7 cellular contexts compared by ENCODE assay signal in the genomic region with DNA sequence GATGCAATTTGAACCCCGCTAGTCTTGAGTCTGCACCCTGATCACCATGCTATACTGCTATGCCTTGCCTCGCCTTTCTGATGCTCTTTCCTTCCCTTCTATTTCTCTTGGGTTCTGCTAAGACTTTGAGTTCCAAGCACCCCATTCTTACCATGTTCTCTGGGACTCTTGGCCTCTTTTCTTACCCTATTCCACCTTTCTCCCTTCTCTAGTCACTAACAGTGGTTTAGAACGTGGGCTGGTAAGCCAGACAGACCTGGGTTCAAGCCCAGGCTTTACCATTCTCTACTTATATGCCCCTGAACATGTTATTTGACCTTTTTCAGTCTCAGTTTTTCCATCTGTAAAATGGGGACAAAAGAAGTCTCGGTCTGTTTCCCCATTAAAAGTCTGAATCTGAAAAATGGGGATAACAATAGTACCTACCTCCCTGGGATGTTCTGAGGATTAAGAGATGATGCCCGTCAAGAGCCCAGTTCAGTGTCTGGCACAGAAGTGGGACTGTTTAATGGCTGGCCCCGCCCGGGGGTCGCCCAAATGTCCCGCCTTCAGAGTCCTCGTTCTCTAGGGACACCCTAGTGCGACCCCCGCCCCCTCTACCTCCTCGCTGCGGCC. TPM values are rescaled to one million over a fixed set of nuclear protein-coding genes. Genes with fewer than 3 reads are reported as not detected.
DNase-seq lines count a peak whose midpoint lies in the region; ATAC-seq and TF ChIP-seq lines count a peak whose summit lies in the region.

No MANE protein-coding gene starts in this region.

- peaks cover 8 to 37% (median 28%) of the 10 kb centered on the region in 5 donors for H3K36me3 ChIP-seq in subcutaneous abdominal adipose tissue (ENCODE audit: control insufficient read depth in 5 of 5, insufficient read depth in 5 of 5, low read length in 5 of 5)

- peak overlapping the region; percentile 67 to 99 (median 83) for H3K4me3 ChIP-seq in subcutaneous abdominal adipose tissue (ENCODE audit: low read depth in 1 of 5, low read length in 5 of 5)

- H3K4me1 Mint-ChIP-seq in HFFc6 (ENCODE audit: low read depth), result peaks cover 38% of the 10 kb centered on the region
- peaks cover 62 to 65% of the 10 kb centered on the region in 2 donors for H3K4me1 Mint-ChIP-seq in immature natural killer cell

- no peaks in the 10 kb centered on the region for H3K27me3 ChIP-seq in subcutaneous abdominal adipose tissue (ENCODE audit: control insufficient read depth in 5 of 5, insufficient read depth in 4 of 5, low read length in 5 of 5)

- H3K9ac ChIP-seq in subcutaneous abdominal adipose tissue (ENCODE audit: low read length in 5 of 5), result peak overlapping the region in 4 of 5 donors; percentile 74 to 98 (median 92)

- ATAC-seq in activated naive CD4-positive, alpha-beta T cell treated with anti-CD3 and anti-CD28 coated beads, Interleukin-2, amount 50 U/mL, for 72 hours, result no peak

- TF ChIP-seq CTCF in HFFc6 (IDR thresholded peaks at IDR 0.05), result no peak

- DNase-seq in HFFc6 (no peak), immature natural killer cell (no peak), activated gamma-delta T cell treated with Interleukin-2 at 50 U/mL for 16 hours (no peak), NCI-H2171 (lab: John Stamatoyannopoulos, UW) (no peak)
- DNase-seq in activated naive CD4-positive, alpha-beta T cell treated with anti-CD3 and anti-CD28 coated beads, Interleukin-2, amount 50 U/mL, for 72 hours (ENCODE audit: low spot score in 2 of 2), result no peak
- DNase-seq in effector CD8-positive, alpha-beta T cell (lab: John Stamatoyannopoulos, UW), result no peak

- peaks cover 46% of the 10 kb centered on the region for H3K36me3 Mint-ChIP-seq in HFFc6 (ENCODE audit: low read depth)
- peaks cover 50 to 71% of the 10 kb centered on the region in 2 donors for H3K36me3 Mint-ChIP-seq in activated naive CD4-positive, alpha-beta T cell treated with anti-CD3 and anti-CD28 coated beads, Interleukin-2, amount 50 U/mL, for 72 hours
- peaks cover 15 to 33% (median 19%) of the 10 kb centered on the region in 3 donors for H3K36me3 Mint-ChIP-seq in immature natural killer cell

- H3K27ac ChIP-seq in subcutaneous abdominal adipose tissue (ENCODE audit: low read depth, low read length), result peak overlapping the region; percentile 97

- H3K4me1 ChIP-seq in subcutaneous abdominal adipose tissue (ENCODE audit: control insufficient read depth in 5 of 5, insufficient read depth in 5 of 5, low read length in 5 of 5), result peaks cover 2 to 36% (median 29%) of the 10 kb centered on the region in 5 donors

- H3K9me3 Mint-ChIP-seq in HFFc6, result no peaks in the 10 kb centered on the region
- H3K9me3 Mint-ChIP-seq in activated naive CD4-positive, alpha-beta T cell treated with anti-CD3 and anti-CD28 coated beads, Interleukin-2, amount 50 U/mL, for 72 hours, result no peaks in the 10 kb centered on the region
- no peaks in the 10 kb centered on the region for H3K9me3 Mint-ChIP-seq in immature natural killer cell

- H3K27me3 Mint-ChIP-seq in HFFc6 (ENCODE audit: insufficient read depth) (peaks cover 2% of the 10 kb centered on the region), immature natural killer cell (ENCODE audit: low read depth in 3 of 3) (peaks cover 5 to 13% (median 11%) of the 10 kb centered on the region in 3 donors)

- peak overlapping the region; percentile 100 for H3K27ac Mint-ChIP-seq in HFFc6
- H3K27ac Mint-ChIP-seq in activated naive CD4-positive, alpha-beta T cell treated with anti-CD3 and anti-CD28 coated beads, Interleukin-2, amount 50 U/mL, for 72 hours, result peak overlapping the region; percentile 98 to 99
- H3K27ac Mint-ChIP-seq in immature natural killer cell, result peak overlapping the region; percentile 97 to 100 (median 98)

- H3K4me3 Mint-ChIP-seq in HFFc6, result peak overlapping the region; percentile 94
- H3K4me3 Mint-ChIP-seq in immature natural killer cell, result peak overlapping the region; percentile 95 to 100 (median 98)

- H3K9me3 ChIP-seq in subcutaneous abdominal adipose tissue (ENCODE audit: control insufficient read depth in 5 of 5, low read length in 5 of 5), result no peaks in the 10 kb centered on the region

RNA-seq across cellular contexts. Expression of gene TADA3, which starts 0.4 kb away (rescaled TPM):
- total RNA-seq in HFFc6 (2021; fragmentation: NEBNext Ultra II Directional; extraction: Animal tissue kit (Norgen Biotek cat#: 25700)), result 10 to 100 TPM; 69.2 to 84.9 (median 77.0) TPM
- 10 to 100 TPM; 47.5 to 92.3 TPM for total RNA-seq in activated naive CD4-positive, alpha-beta T cell treated with anti-CD3 and anti-CD28 coated beads, Interleukin-2, amount 50 U/mL, for 72 hours
- 100 to 1,000 TPM in 1 of 3 donors, 10 to 100 TPM in 2; 58.1 to 121 (median 73.6) TPM for polyA plus RNA-seq in immature natural killer cell

RNA-seq across cellular contexts. Expression of gene ARPC4, which starts 1.0 kb away (rescaled TPM):
- 100 to 1,000 TPM; 252 to 303 (median 266) TPM for total RNA-seq in HFFc6 (2021; fragmentation: NEBNext Ultra II Directional; extraction: Animal tissue kit (Norgen Biotek cat#: 25700))
- total RNA-seq in activated naive CD4-positive, alpha-beta T cell treated with anti-CD3 and anti-CD28 coated beads, Interleukin-2, amount 50 U/mL, for 72 hours, result 100 to 1,000 TPM; 125 to 265 TPM
- polyA plus RNA-seq in immature natural killer cell, result 100 to 1,000 TPM; 378 to 470 (median 428) TPM

RNA-seq across cellular contexts. Expression of gene TTLL3, which starts 18.2 kb away (rescaled TPM):
- 10 to 100 TPM; 14.1 to 20.5 (median 16.0) TPM for total RNA-seq in HFFc6 (2021; fragmentation: NEBNext Ultra II Directional; extraction: Animal tissue kit (Norgen Biotek cat#: 25700))
- total RNA-seq in activated naive CD4-positive, alpha-beta T cell treated with anti-CD3 and anti-CD28 coated beads, Interleukin-2, amount 50 U/mL, for 72 hours, result 100 to 1,000 TPM in 1 of 2 donors, 10 to 100 TPM in 1; 78.1 to 121 TPM
- 10 to 100 TPM in 1 of 3 donors, 1 to 10 TPM in 2; 4.2 to 10.1 (median 5.0) TPM for polyA plus RNA-seq in immature natural killer cell

RNA-seq across cellular contexts. Expression of gene CAMK1, which starts 22.1 kb away (rescaled TPM):
- 10 to 100 TPM; 22.1 to 33.0 (median 28.8) TPM for total RNA-seq in HFFc6 (2021; fragmentation: NEBNext Ultra II Directional; extraction: Animal tissue kit (Norgen Biotek cat#: 25700))
- total RNA-seq in activated naive CD4-positive, alpha-beta T cell treated with anti-CD3 and anti-CD28 coated beads, Interleukin-2, amount 50 U/mL, for 72 hours, result 10 to 100 TPM; 23.8 to 45.1 TPM
- polyA plus RNA-seq in immature natural killer cell, result 10 to 100 TPM; 15.4 to 29.0 (median 19.2) TPM

RNA-seq across cellular contexts. Expression of gene OGG1, which starts 42.1 kb away (rescaled TPM):
- total RNA-seq in HFFc6 (2021; fragmentation: NEBNext Ultra II Directional; extraction: Animal tissue kit (Norgen Biotek cat#: 25700)), result 10 to 100 TPM; 17.7 to 26.2 (median 23.7) TPM
- 10 to 100 TPM; 34.8 to 58.0 TPM for total RNA-seq in activated naive CD4-positive, alpha-beta T cell treated with anti-CD3 and anti-CD28 coated beads, Interleukin-2, amount 50 U/mL, for 72 hours
- polyA plus RNA-seq in immature natural killer cell, result 10 to 100 TPM; 30.3 to 57.3 (median 44.4) TPM
